In the genomic region with DNA sequence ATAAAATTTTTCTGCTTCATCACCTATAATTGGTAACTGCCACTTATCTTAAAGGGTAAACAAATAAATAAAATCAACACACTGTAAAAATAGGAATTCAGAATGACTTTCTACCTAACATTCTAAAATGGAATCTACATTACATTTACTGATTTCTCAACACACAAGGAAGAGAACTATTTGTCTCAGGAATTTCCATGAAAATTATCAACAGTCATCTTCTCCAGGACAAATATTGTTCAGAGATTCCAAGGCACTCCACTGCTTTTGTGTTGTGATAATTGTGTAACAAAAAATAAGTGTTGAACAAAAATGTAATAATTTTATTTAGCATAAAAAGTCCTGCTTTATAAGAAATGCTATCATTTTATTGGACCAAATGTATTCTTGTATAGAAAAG, we compare ENCODE assay signal across 17 cellular contexts. TPM values are rescaled to one million over a fixed set of nuclear protein-coding genes. Genes with fewer than 3 reads are reported as not detected.
DNase-seq lines count a peak whose midpoint lies in the region; ATAC-seq and TF ChIP-seq lines count a peak whose summit lies in the region.
"Had no signal": no experiment of that assay in that cellular context is flagged by ENCODE, and none has a peak within 500 bp of the region (broad histone marks: within the 10 kb centered on the region; RNA-seq: fewer than 3 reads in every experiment).

No MANE protein-coding gene starts in this region.

- POLR2A ChIA-PET in activated CD4-positive, alpha-beta T cell treated with anti-CD3 and anti-CD28 coated beads, Interleukin-2, amount 10 ng/mL, durations not matched to agents 7 days and 5 days (lab: Charles Lee) = no interaction called here

- H3K4me3 Mint-ChIP-seq in activated CD4-positive, alpha-beta T cell treated with anti-CD3 and anti-CD28 coated beads, Interleukin-2, amount 10 ng/mL, durations not matched to agents 7 days and 5 days = no peak overlapping the region
- H3K4me3 Mint-ChIP-seq in HFFc6 = peak overlapping the region; percentile 55
- H3K4me3 Mint-ChIP-seq in central memory CD8-positive, alpha-beta T cell = peak overlapping the region; percentile 69
- H3K4me3 Mint-ChIP-seq: dendritic cell treated with granulocyte-macrophage colony-stimulating factor and Interleukin-4, amounts not matched to agents 40 ng/mL and 50 ng/mL, for 4 days; mesothelial cell of epicardium; type B pancreatic cell had no signal

- no peak overlapping the region for H2BK5ac ChIP-seq in trophoblast cell (ENCODE audit: low read depth, low read length, poor library complexity)

- H4K8ac ChIP-seq in trophoblast cell (ENCODE audit: low read depth, low read length) = no peak overlapping the region

- no peak overlapping the region for H4K91ac ChIP-seq in trophoblast cell (ENCODE audit: low read depth, low read length)

- peaks cover 7% of the 10 kb centered on the region for H3K9me3 Mint-ChIP-seq in activated CD4-positive, alpha-beta T cell treated with anti-CD3 and anti-CD28 coated beads, Interleukin-2, amount 10 ng/mL, durations not matched to agents 7 days and 5 days
- no peaks in the 10 kb centered on the region for H3K9me3 Mint-ChIP-seq in HFFc6
- no peaks in the 10 kb centered on the region for H3K9me3 Mint-ChIP-seq in central memory CD8-positive, alpha-beta T cell
- H3K9me3 Mint-ChIP-seq: dendritic cell treated with granulocyte-macrophage colony-stimulating factor and Interleukin-4, amounts not matched to agents 40 ng/mL and 50 ng/mL, for 4 days; type B pancreatic cell had no signal

- H3K23ac ChIP-seq in trophoblast cell (ENCODE audit: low read length) = no peak overlapping the region

- H3K27me3 ChIP-seq in trophoblast cell (ENCODE audit: insufficient read depth, low read length) = no peaks in the 10 kb centered on the region
- H3K27me3 ChIP-seq: esophagus muscularis mucosa had no signal

- H3K79me1 ChIP-seq in trophoblast cell (ENCODE audit: low read length) = no peaks in the 10 kb centered on the region

- H3K36me3 ChIP-seq in trophoblast cell (ENCODE audit: control insufficient read depth in 1 of 2, insufficient read depth in 2 of 2, low read length in 2 of 2) = no peaks in the 10 kb centered on the region
- H3K36me3 ChIP-seq: esophagus muscularis mucosa had no signal

- H4K12ac ChIP-seq in trophoblast cell (ENCODE audit: low read depth, low read length) = no peak overlapping the region

- H3K18ac ChIP-seq in trophoblast cell (ENCODE audit: low read length) = no peak overlapping the region

- H3K4me3 ChIP-seq in trophoblast cell (ENCODE audit: low read depth, low read length) = no peak overlapping the region
- H3K4me3 ChIP-seq: esophagus muscularis mucosa had no signal

- no peak overlapping the region for H2AK5ac ChIP-seq in trophoblast cell (ENCODE audit: low read length)

- no peak overlapping the region for H3K27ac ChIP-seq in trophoblast cell (ENCODE audit: low read depth, low read length)
- H3K27ac ChIP-seq: esophagus muscularis mucosa had no signal

- no peak overlapping the region for H3K14ac ChIP-seq in trophoblast cell (ENCODE audit: low read length)

- no peaks in the 10 kb centered on the region for H3K9me3 ChIP-seq in trophoblast cell (ENCODE audit: insufficient read depth, low read depth, low read length)
- H3K9me3 ChIP-seq: esophagus muscularis mucosa had no signal

- no peak overlapping the region for H2BK12ac ChIP-seq in trophoblast cell (ENCODE audit: low read length)

- peaks cover 39% of the 10 kb centered on the region for H3K36me3 Mint-ChIP-seq in activated CD4-positive, alpha-beta T cell treated with anti-CD3 and anti-CD28 coated beads, Interleukin-2, amount 10 ng/mL, durations not matched to agents 7 days and 5 days (ENCODE audit: low read depth)
- H3K36me3 Mint-ChIP-seq in HFFc6 (ENCODE audit: low read depth) = peaks cover 26% of the 10 kb centered on the region
- peaks cover 11% of the 10 kb centered on the region for H3K36me3 Mint-ChIP-seq in central memory CD8-positive, alpha-beta T cell (ENCODE audit: insufficient read depth)

- H3K27ac Mint-ChIP-seq in activated CD4-positive, alpha-beta T cell treated with anti-CD3 and anti-CD28 coated beads, Interleukin-2, amount 10 ng/mL, durations not matched to agents 7 days and 5 days = peak overlapping the region; percentile 90
- peak overlapping the region; percentile 42; the same call in 1 of the 2 replicates for H3K27ac Mint-ChIP-seq in HFFc6
- peak overlapping the region; percentile 96 for H3K27ac Mint-ChIP-seq in central memory CD8-positive, alpha-beta T cell (ENCODE audit: low read depth)
- H3K27ac Mint-ChIP-seq: mesothelial cell of epicardium, type B pancreatic cell had no signal

- CTCF ChIA-PET in activated CD4-positive, alpha-beta T cell treated with anti-CD3 and anti-CD28 coated beads, Interleukin-2, amount 10 ng/mL, durations not matched to agents 7 days and 5 days (lab: Charles Lee) = no interaction called here

- DNase-seq in activated CD4-positive, alpha-beta T cell treated with anti-CD3 and anti-CD28 coated beads, Interleukin-2, amount 10 ng/mL, durations not matched to agents 7 days and 5 days = no peak
- no peak for DNase-seq in activated CD4-positive, alpha-beta T cell treated with anti-CD3 and anti-CD28 coated beads for 48 hours
- DNase-seq in HFFc6 (no peak), trophoblast cell (peak; percentile 2 to 70), C1 segment of cervical spinal cord (lab: John Stamatoyannopoulos, UW) (no peak)
- no peak for DNase-seq in central memory CD8-positive, alpha-beta T cell (ENCODE audit: low spot score in 2 of 2)
- DNase-seq: ACHN, head of caudate nucleus, NCI-H1092 treated with DMSO at 0.1 percent for 48 hours, NCI-H748 treated with DMSO at 0.1 percent for 48 hours had no signal

- no peak overlapping the region for H3K4me2 ChIP-seq in trophoblast cell (ENCODE audit: low read length)

- TF ChIP-seq CTCF in HFFc6 (IDR thresholded peaks at IDR 0.05) = no peak

- no peak overlapping the region for H3K4ac ChIP-seq in trophoblast cell (ENCODE audit: low read depth, low read length)

- H3K4me1 ChIP-seq in trophoblast cell (ENCODE audit: control insufficient read depth in 1 of 2, insufficient read depth in 2 of 2, low read length in 2 of 2) = no peaks in the 10 kb centered on the region

- no peaks in the 10 kb centered on the region for H3K79me2 ChIP-seq in trophoblast cell (ENCODE audit: control insufficient read depth, insufficient read depth, low read length, poor library complexity)

- H2BK120ac ChIP-seq in trophoblast cell (ENCODE audit: insufficient read depth, low read length, poor library complexity) = no peak overlapping the region

- ATAC-seq in central memory CD8-positive, alpha-beta T cell (replicated peaks; ENCODE audit: extremely low read depth, poor library complexity, severe bottlenecking) = no peak
- ATAC-seq in SK-N-SH treated with all-trans-retinoic acid at 6 μM for 48 hours (no peak), HG02970 (IDR thresholded peaks at IDR 0.05; ENCODE audit: low FRiP score, unreplicated experiment) (no peak)
- ATAC-seq: HCT116 had no signal

- H3K9ac ChIP-seq in trophoblast cell (ENCODE audit: low read length) = no peak overlapping the region

- H3K27me3 Mint-ChIP-seq in activated CD4-positive, alpha-beta T cell treated with anti-CD3 and anti-CD28 coated beads, Interleukin-2, amount 10 ng/mL, durations not matched to agents 7 days and 5 days = no peaks in the 10 kb centered on the region
- no peaks in the 10 kb centered on the region for H3K27me3 Mint-ChIP-seq in HFFc6 (ENCODE audit: insufficient read depth)
- H3K27me3 Mint-ChIP-seq in central memory CD8-positive, alpha-beta T cell = no peaks in the 10 kb centered on the region
- H3K27me3 Mint-ChIP-seq: dendritic cell treated with granulocyte-macrophage colony-stimulating factor and Interleukin-4, amounts not matched to agents 40 ng/mL and 50 ng/mL, for 4 days; type B pancreatic cell had no signal

- H2AFZ ChIP-seq in trophoblast cell (ENCODE audit: insufficient read depth, low read length, poor library complexity) = no peak overlapping the region

- H3K4me1 Mint-ChIP-seq in activated CD4-positive, alpha-beta T cell treated with anti-CD3 and anti-CD28 coated beads, Interleukin-2, amount 10 ng/mL, durations not matched to agents 7 days and 5 days = peaks cover 50% of the 10 kb centered on the region
- peaks cover 63% of the 10 kb centered on the region for H3K4me1 Mint-ChIP-seq in HFFc6 (ENCODE audit: low read depth)
- peaks cover 43% of the 10 kb centered on the region for H3K4me1 Mint-ChIP-seq in central memory CD8-positive, alpha-beta T cell

TF ChIP-seq in SK-N-SH treated with all-trans-retinoic acid at 6 μM for 48 hours, 23 proteins besides CTCF, POLR2A, EP300 and RAD21 (continues in another document):
- TF ChIP-seq, protein P1, sequence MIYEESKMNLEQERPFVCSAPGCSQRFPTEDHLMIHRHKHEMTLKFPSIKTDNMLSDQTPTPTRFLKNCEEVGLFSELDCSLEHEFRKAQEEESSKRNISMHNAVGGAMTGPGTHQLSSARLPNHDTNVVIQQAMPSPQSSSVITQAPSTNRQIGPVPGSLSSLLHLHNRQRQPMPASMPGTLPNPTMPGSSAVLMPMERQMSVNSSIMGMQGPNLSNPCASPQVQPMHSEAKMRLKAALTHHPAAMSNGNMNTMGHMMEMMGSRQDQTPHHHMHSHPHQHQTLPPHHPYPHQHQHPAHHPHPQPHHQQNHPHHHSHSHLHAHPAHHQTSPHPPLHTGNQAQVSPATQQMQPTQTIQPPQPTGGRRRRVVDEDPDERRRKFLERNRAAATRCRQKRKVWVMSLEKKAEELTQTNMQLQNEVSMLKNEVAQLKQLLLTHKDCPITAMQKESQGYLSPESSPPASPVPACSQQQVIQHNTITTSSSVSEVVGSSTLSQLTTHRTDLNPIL (CRISPR knock-in tag; IDR thresholded peaks at IDR 0.05; ENCODE audit: low read depth) = no peak
- TF ChIP-seq ZNF70 (CRISPR knock-in tag; IDR thresholded peaks at IDR 0.05) = no peak
- no peak for TF ChIP-seq ESRRG (CRISPR knock-in tag; IDR thresholded peaks at IDR 0.05)
- no peak for TF ChIP-seq ZC3H10 (CRISPR knock-in tag; IDR thresholded peaks at IDR 0.05)

RNA-seq across cellular contexts. Expression of a gene that starts 7.3 kb away (rescaled TPM):
- 10 to 100 TPM; 46.3 to 49.2 TPM for total RNA-seq in activated CD4-positive, alpha-beta T cell treated with anti-CD3 and anti-CD28 coated beads, Interleukin-2, amount 10 ng/mL, durations not matched to agents 7 days and 5 days
- total RNA-seq in HFFc6 (2021; fragmentation: NEBNext Ultra II Directional; extraction: Animal tissue kit (Norgen Biotek cat#: 25700)) = 10 to 100 TPM; 19.6 to 25.6 (median 21.0) TPM
- polyA plus RNA-seq in trophoblast cell (2013) = 40.4 and 42.5 TPM in 2 replicates

RNA-seq across cellular contexts. Expression of a gene that starts 35.2 kb away (rescaled TPM):
- not detected for total RNA-seq in activated CD4-positive, alpha-beta T cell treated with anti-CD3 and anti-CD28 coated beads, Interleukin-2, amount 10 ng/mL, durations not matched to agents 7 days and 5 days
- total RNA-seq in HFFc6 (2021; fragmentation: NEBNext Ultra II Directional; extraction: Animal tissue kit (Norgen Biotek cat#: 25700)) = under 1 TPM; 0.09 to 0.50 (median 0.18) TPM
- 2.6 and 3.6 TPM in 2 replicates for polyA plus RNA-seq in trophoblast cell (2013)
- total RNA-seq: esophagus muscularis mucosa had no signal

Comparison
In these comparisons a context has a peak if more than half of its experiments do, and no peak if none do; other contexts are left out.
1. DNase-seq: peak in trophoblast cell (2 of 2); none in activated CD4-positive, alpha-beta T cell treated with anti-CD3 and anti-CD28 coated beads, Interleukin-2, amount 10 ng/mL, durations not matched to agents 7 days and 5 days (single experiment), activated CD4-positive, alpha-beta T cell treated with anti-CD3 and anti-CD28 coated beads for 48 hours (single experiment), HFFc6 (single experiment), central memory CD8-positive, alpha-beta T cell (0 of 2) and C1 segment of cervical spinal cord (0 of 14).
2. H3K27ac Mint-ChIP-seq: peak in every context shown above with its lines; median percentile 96 in central memory CD8-positive, alpha-beta T cell; 90 in activated CD4-positive, alpha-beta T cell treated with anti-CD3 and anti-CD28 coated beads, Interleukin-2, amount 10 ng/mL, durations not matched to agents 7 days and 5 days; 42 in HFFc6.